In the genomic region with DNA sequence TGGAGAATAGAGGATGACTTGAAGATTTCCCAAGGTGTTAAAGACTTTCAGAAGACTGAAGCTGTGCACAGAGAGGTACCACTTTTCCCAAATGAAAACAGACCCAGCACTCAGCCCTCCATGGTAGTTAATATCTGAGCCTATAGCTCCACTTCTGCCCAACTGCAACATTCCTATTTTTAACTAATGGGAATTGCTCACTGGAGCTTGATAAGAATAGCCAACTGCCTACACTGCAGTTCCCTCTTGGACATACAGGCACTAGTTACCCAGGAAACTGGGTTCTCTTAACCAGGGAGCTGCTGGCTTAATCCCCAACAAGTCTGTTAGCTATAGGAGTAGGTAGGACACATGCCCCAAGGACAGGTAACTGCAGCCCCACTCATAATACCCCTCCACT, we compare ENCODE assay signal across 17 cellular contexts.
DNase-seq lines count a peak whose midpoint lies in the region; ATAC-seq and TF ChIP-seq lines count a peak whose summit lies in the region.
"Had no signal": no experiment of that assay in that cellular context is flagged by ENCODE, and none has a peak within 500 bp of the region (broad histone marks: within the 10 kb centered on the region; RNA-seq: fewer than 3 reads in every experiment).

No MANE protein-coding gene starts in this region.

- in situ Hi-C loops in astrocyte of the cerebellum (cut with HindIII; ENCODE audit: low sequenced_read_pairs): no loop called here

- H3K9me3 ChIP-seq in heart right ventricle: no peaks in the 10 kb centered on the region
- H3K9me3 ChIP-seq in left ventricle myocardium inferior (replicated peaks): no peaks in the 10 kb centered on the region
- no peaks in the 10 kb centered on the region for H3K9me3 ChIP-seq in muscle layer of duodenum (ENCODE audit: control insufficient read depth in 1 of 2, low read length in 2 of 2)
- H3K9me3 ChIP-seq in breast epithelium: no peaks in the 10 kb centered on the region
- H3K9me3 ChIP-seq: esophagus squamous epithelium, right lobe of liver, SJCRH30 had no signal

- H3K27me3 ChIP-seq in heart right ventricle (no peaks in the 10 kb centered on the region), left ventricle myocardium inferior (ENCODE audit: low read depth) (no peaks in the 10 kb centered on the region), muscle layer of duodenum (ENCODE audit: low read depth, low read length) (no peaks in the 10 kb centered on the region), breast epithelium (no peaks in the 10 kb centered on the region)
- H3K27me3 ChIP-seq: esophagus squamous epithelium, neural progenitor cell, right lobe of liver, SJCRH30 had no signal

- DNase-seq in heart right ventricle (no peak), left ventricle myocardium inferior (no peak), astrocyte of the cerebellum (ENCODE audit: low read depth) (no peak), NCI-H1694 treated with DMSO at 0.1 percent for 48 hours (lab: John Stamatoyannopoulos, UW) (no peak), breast epithelium (ENCODE audit: low spot score in 2 of 2) (no peak), NOMO-1 treated with dmso at 0.1 percent for 144 hours (lab: John Stamatoyannopoulos, UW; ENCODE audit: unreplicated experiment) (no peak), NCI-H345 (lab: John Stamatoyannopoulos, UW) (no peak)
- DNase-seq: activated CD4-positive, alpha-beta T cell treated with anti-CD3 and anti-CD28 coated beads for 1 hour; activated naive CD4-positive, alpha-beta T cell; DMS79 treated with DMSO at 0.1 percent for 48 hours; esophagus squamous epithelium; NCI-H1048; right lobe of liver; SJCRH30 had no signal

- peak overlapping the region in 3 of 10 donors; percentile 23 to 36 (median 36) for H3K27ac ChIP-seq in heart right ventricle
- no peak overlapping the region for H3K27ac ChIP-seq in left ventricle myocardium inferior (replicated peaks)
- H3K27ac ChIP-seq in muscle layer of duodenum (ENCODE audit: low read length): peak overlapping the region; percentile 61
- no peak overlapping the region for H3K27ac ChIP-seq in breast epithelium
- H3K27ac ChIP-seq: esophagus squamous epithelium, KMS-11, neural progenitor cell, right lobe of liver, SJCRH30 had no signal

- TF ChIP-seq CTCF in heart right ventricle (IDR thresholded peaks at IDR 0.05): no peak
- TF ChIP-seq CTCF in left ventricle myocardium inferior (IDR thresholded peaks at IDR 0.05; ENCODE audit: borderline replicate concordance): no peak
- peak; percentile 2 for TF ChIP-seq CTCF in astrocyte of the cerebellum (IDR thresholded peaks at IDR 0.05; ENCODE audit: low read depth, low read length, missing control alignments)
- no peak for TF ChIP-seq CTCF in breast epithelium (IDR thresholded peaks at IDR 0.05)

- no peak for TF ChIP-seq POLR2A in breast epithelium (IDR thresholded peaks at IDR 0.05)

- H3K36me3 ChIP-seq in heart right ventricle: peaks cover 4 to 75% (median 35%) of the 10 kb centered on the region in 9 donors
- peaks cover 61% of the 10 kb centered on the region for H3K36me3 ChIP-seq in left ventricle myocardium inferior
- H3K36me3 ChIP-seq in muscle layer of duodenum (ENCODE audit: control insufficient read depth in 1 of 2, insufficient read depth in 2 of 2, low read length in 2 of 2): peaks cover 18 to 33% of the 10 kb centered on the region in 2 donors
- H3K36me3 ChIP-seq in breast epithelium: no peaks in the 10 kb centered on the region
- H3K36me3 ChIP-seq: neural progenitor cell had no signal

- ATAC-seq in heart right ventricle: peak in 5 of 8 donors; percentile 29 to 63 (median 38)

- intact Hi-C loops in heart right ventricle (cut with DNase I): no loop called here
- intact Hi-C loops in left ventricle myocardium inferior (cut with micrococcal nuclease): no loop called here
- intact Hi-C loops in breast epithelium (cut with DNase I; ENCODE audit: low total_unique reads): no loop called here

- peaks cover 11 to 62% (median 41%) of the 10 kb centered on the region in 9 donors for H3K4me1 ChIP-seq in heart right ventricle
- H3K4me1 ChIP-seq in left ventricle myocardium inferior: peaks cover 55% of the 10 kb centered on the region
- H3K4me1 ChIP-seq in muscle layer of duodenum (ENCODE audit: control insufficient read depth in 1 of 2, insufficient read depth in 2 of 2, low read length in 2 of 2): peaks cover 2 to 28% of the 10 kb centered on the region in 2 donors
- peaks cover 0 to 9% of the 10 kb centered on the region in 2 donors for H3K4me1 ChIP-seq in breast epithelium
- H3K4me1 ChIP-seq: SJCRH30 had no signal

- no peak overlapping the region for H3K4me3 ChIP-seq in heart right ventricle
- H3K4me3 ChIP-seq in left ventricle myocardium inferior: no peak overlapping the region
- H3K4me3 ChIP-seq in astrocyte of the cerebellum (ENCODE audit: low read depth, low read length): no peak overlapping the region
- no peak overlapping the region for H3K4me3 ChIP-seq in muscle layer of duodenum (ENCODE audit: low read depth in 1 of 2, low read length in 2 of 2)
- H3K4me3 ChIP-seq in breast epithelium: no peak overlapping the region
- H3K4me3 ChIP-seq: esophagus squamous epithelium, neural progenitor cell, right lobe of liver, SJCRH30 had no signal
